ENCODE assay signal across 3 cellular contexts in genomic region chr16:74213372-74213771, GRCh38.
TF ChIP-seq lines count a peak whose summit lies in the region.

No MANE protein-coding gene starts in this region.

TF ChIP-seq in HepG2, 621 proteins besides CTCF, POLR2A, EP300 and RAD21:
- TF ChIP-seq MAFF (IDR thresholded peaks at IDR 0.05; ENCODE audit: low read depth, low read length) (peak; percentile 57; the same call in 1 of the 2 replicates), SMARCE1 (IDR thresholded peaks at IDR 0.05; ENCODE audit: borderline replicate concordance) (no peak), MAFK (conservative IDR thresholded peaks at IDR 0.05 in 1 of 2, IDR thresholded peaks at IDR 0.05 in 1 of 2; ENCODE audit: low read length in 2 of 2) (peak; percentile 67 to 76)

TF ChIP-seq in IMR-90, 13 proteins besides CTCF, POLR2A, EP300 and RAD21:
- no peak for TF ChIP-seq CEBPB (IDR thresholded peaks at IDR 0.05; ENCODE audit: low read depth, low read length)
- TF ChIP-seq MAFK (IDR thresholded peaks at IDR 0.05; ENCODE audit: low read depth, low read length): peak; percentile 43
- no peak for TF ChIP-seq BHLHE40 (IDR thresholded peaks at IDR 0.05; ENCODE audit: low read depth, low read length)

TF ChIP-seq in K562, 482 proteins besides CTCF, POLR2A, EP300 and RAD21:
- TF ChIP-seq C11orf30 (IDR thresholded peaks at IDR 0.05; ENCODE audit: low read depth) (0 out of 2 replicates have a peak, but pooled peaks have one; percentile 20), DACH1 (IDR thresholded peaks at IDR 0.05; ENCODE audit: partially characterized antibody) (no peak), ZNF316 (IDR thresholded peaks at IDR 0.05) (peak; percentile 50)
